ENCODE assay signal across 16 cellular contexts in the genomic region with DNA sequence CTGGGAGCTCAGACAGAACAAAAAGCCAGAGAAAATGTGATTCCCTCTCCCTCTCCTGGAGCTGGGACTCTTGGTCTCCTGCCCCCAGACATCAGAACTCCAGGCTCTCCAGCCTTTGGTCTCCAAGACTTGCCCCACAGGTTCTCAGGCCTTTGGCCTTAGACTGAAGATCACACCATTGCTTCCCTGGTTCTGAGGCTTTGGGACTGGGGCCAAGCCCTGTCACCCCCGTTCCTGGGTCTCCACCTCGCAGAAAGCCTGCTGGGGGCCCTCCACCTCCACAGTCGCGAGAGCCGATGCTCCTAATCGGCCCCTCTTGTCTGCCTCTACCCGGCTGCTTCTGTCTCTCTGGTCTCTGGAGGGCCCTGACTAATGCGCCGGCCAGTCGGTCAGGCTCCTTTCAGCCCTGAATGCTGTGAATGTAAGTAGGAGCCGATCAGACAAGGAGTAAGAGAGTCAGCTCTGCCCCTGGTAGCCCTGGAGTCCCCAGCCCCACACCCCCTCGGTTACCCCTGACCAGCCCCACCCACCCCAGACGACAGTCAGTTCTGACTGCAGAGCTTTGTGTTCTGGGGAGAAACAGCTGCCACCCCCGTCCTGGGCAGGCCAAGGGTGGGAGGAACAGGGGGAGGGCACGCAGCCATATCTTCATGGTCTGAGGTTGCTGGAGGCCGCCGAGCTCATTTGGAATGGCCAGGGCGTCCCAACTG. TPM values are rescaled to one million over a fixed set of nuclear protein-coding genes. Genes with fewer than 3 reads are reported as not detected.
DNase-seq lines count a peak whose midpoint lies in the region; ATAC-seq and TF ChIP-seq lines count a peak whose summit lies in the region.
"Had no signal": no experiment of that assay in that cellular context is flagged by ENCODE, and none has a peak within 500 bp of the region (broad histone marks: within the 10 kb centered on the region; RNA-seq: fewer than 3 reads in every experiment).

No MANE protein-coding gene starts in this region.

- peaks cover 0 to 5% (median 0%) of the 10 kb centered on the region in 5 experiments for H3K9me3 Mint-ChIP-seq in brain
- no peaks in the 10 kb centered on the region for H3K9me3 Mint-ChIP-seq in activated naive CD8-positive, alpha-beta T cell treated with anti-CD3 and anti-CD28 coated beads for 36 hours
- H3K9me3 Mint-ChIP-seq: activated naive CD4-positive, alpha-beta T cell treated with anti-CD3 and anti-CD28 coated beads for 36 hours; naive thymus-derived CD8-positive, alpha-beta T cell had no signal

- peaks cover 79% of the 10 kb centered on the region for H3K4me1 Mint-ChIP-seq in brain
- H3K4me1 Mint-ChIP-seq in activated naive CD8-positive, alpha-beta T cell treated with anti-CD3 and anti-CD28 coated beads for 36 hours: no peaks in the 10 kb centered on the region
- H3K4me1 Mint-ChIP-seq: activated CD4-positive, alpha-beta T cell treated with anti-CD3 and anti-CD28 coated beads, Interleukin-2, amount 10 ng/mL, durations not matched to agents 7 days and 5 days had no signal

- H3K27ac Mint-ChIP-seq in brain: peak overlapping the region; percentile 18 to 90 (median 80)
- no peak overlapping the region for H3K27ac Mint-ChIP-seq in activated naive CD8-positive, alpha-beta T cell treated with anti-CD3 and anti-CD28 coated beads for 36 hours
- H3K27ac Mint-ChIP-seq: activated CD4-positive, alpha-beta T cell treated with anti-CD3 and anti-CD28 coated beads, Interleukin-2, amount 10 ng/mL, durations not matched to agents 7 days and 5 days; activated naive CD4-positive, alpha-beta T cell treated with anti-CD3 and anti-CD28 coated beads for 36 hours had no signal

- no peak overlapping the region for H3K4me3 Mint-ChIP-seq in brain
- H3K4me3 Mint-ChIP-seq in activated naive CD8-positive, alpha-beta T cell treated with anti-CD3 and anti-CD28 coated beads for 36 hours: no peak overlapping the region
- H3K4me3 Mint-ChIP-seq: activated CD4-positive, alpha-beta T cell treated with anti-CD3 and anti-CD28 coated beads, Interleukin-2, amount 10 ng/mL, durations not matched to agents 7 days and 5 days; activated naive CD4-positive, alpha-beta T cell treated with anti-CD3 and anti-CD28 coated beads for 36 hours; naive thymus-derived CD8-positive, alpha-beta T cell had no signal

- DNase-seq in right atrium auricular region (ENCODE audit: low spot score) (peak; percentile 76), psoas muscle (peak in 1 of 2 donors; percentile 41), SHP77 treated with DMSO at 0.1 percent for 48 hours (lab: John Stamatoyannopoulos, UW) (no peak)
- no peak for DNase-seq in activated naive CD8-positive, alpha-beta T cell treated with anti-CD3 and anti-CD28 coated beads for 36 hours
- DNase-seq: activated CD4-positive, alpha-beta T cell treated with anti-CD3 and anti-CD28 coated beads, Interleukin-2, amount 10 ng/mL, durations not matched to agents 7 days and 5 days; activated naive CD4-positive, alpha-beta T cell treated with anti-CD3 and anti-CD28 coated beads for 36 hours; DMS153; effector CD8-positive, alpha-beta T cell; naive thymus-derived CD8-positive, alpha-beta T cell; NCI-H526; stimulated activated CD4-positive, alpha-beta T cell treated with anti-CD3 and anti-CD28 coated beads, Interleukin-2, amount 100 ng/mL, for 24 hours had no signal

- H3K4me1 ChIP-seq in right atrium auricular region: peaks cover 0 to 26% of the 10 kb centered on the region in 2 donors
- no peaks in the 10 kb centered on the region for H3K4me1 ChIP-seq in psoas muscle

- intact Hi-C loops in psoas muscle (cut with DNase I): no loop called here

- no peaks in the 10 kb centered on the region for H3K27me3 Mint-ChIP-seq in brain
- H3K27me3 Mint-ChIP-seq in activated naive CD8-positive, alpha-beta T cell treated with anti-CD3 and anti-CD28 coated beads for 36 hours: no peaks in the 10 kb centered on the region
- H3K27me3 Mint-ChIP-seq: activated CD4-positive, alpha-beta T cell treated with anti-CD3 and anti-CD28 coated beads, Interleukin-2, amount 10 ng/mL, durations not matched to agents 7 days and 5 days had no signal

- H3K27me3 ChIP-seq in right atrium auricular region (no peaks in the 10 kb centered on the region), psoas muscle (ENCODE audit: insufficient read depth in 3 of 3, low read length in 2 of 3) (peaks cover 0 to 41% (median 15%) of the 10 kb centered on the region in 3 donors)
- H3K27me3 ChIP-seq: cardiac muscle cell, suprapubic skin had no signal

- H3K9me3 ChIP-seq in right atrium auricular region (no peaks in the 10 kb centered on the region), psoas muscle (no peaks in the 10 kb centered on the region)
- H3K9me3 ChIP-seq: suprapubic skin had no signal

- no peaks in the 10 kb centered on the region for H3K36me3 ChIP-seq in right atrium auricular region
- no peaks in the 10 kb centered on the region for H3K36me3 ChIP-seq in psoas muscle (ENCODE audit: insufficient read depth in 1 of 2, low read depth in 1 of 2)
- H3K36me3 ChIP-seq: cardiac muscle cell had no signal

- WGBS in psoas muscle, 3 donors: 39 to 64% (median 40%) methylated on average over 18 of the region's 18 CpGs

- peak in 3 of 4 donors; percentile 27 to 38 (median 27) for ATAC-seq in psoas muscle
- no peak for ATAC-seq in GM18858 (IDR thresholded peaks at IDR 0.05; ENCODE audit: unreplicated experiment)
- ATAC-seq in HG02763 (IDR thresholded peaks at IDR 0.05; ENCODE audit: unreplicated experiment): no peak
- ATAC-seq: naive thymus-derived CD8-positive, alpha-beta T cell had no signal

- TF ChIP-seq CTCF in brain (conservative IDR thresholded peaks at IDR 0.05): no peak
- no peak for TF ChIP-seq CTCF in right atrium auricular region (IDR thresholded peaks at IDR 0.05)
- TF ChIP-seq CTCF in psoas muscle (IDR thresholded peaks at IDR 0.05): no peak

- H3K4me3 ChIP-seq in right atrium auricular region: no peak overlapping the region
- no peak overlapping the region for H3K4me3 ChIP-seq in psoas muscle
- H3K4me3 ChIP-seq: cardiac muscle cell, suprapubic skin had no signal

- peaks cover 27% of the 10 kb centered on the region for H3K36me3 Mint-ChIP-seq in brain
- no peaks in the 10 kb centered on the region for H3K36me3 Mint-ChIP-seq in activated naive CD8-positive, alpha-beta T cell treated with anti-CD3 and anti-CD28 coated beads for 36 hours
- H3K36me3 Mint-ChIP-seq: naive thymus-derived CD8-positive, alpha-beta T cell had no signal

- H3K27ac ChIP-seq in right atrium auricular region (peak overlapping the region; percentile 60 to 73), psoas muscle (no peak overlapping the region)
- H3K27ac ChIP-seq: cardiac muscle cell, suprapubic skin had no signal

RNA-seq across cellular contexts. Expression of a gene that starts 57.5 kb away (rescaled TPM):
- polyA plus RNA-seq in brain (ENCODE audit: insufficient read depth, low read depth, low replicate concordance) (80.6 TPM), psoas muscle (1 to 10 TPM in 1 of 3 donors, under 1 TPM in 2; 0.70 to 1.8 (median 0.73) TPM)
- total RNA-seq in right atrium auricular region (1 to 10 TPM; 3.4 to 6.0 TPM), psoas muscle (1 to 10 TPM; 1.3 to 2.9 (median 1.8) TPM)
- total RNA-seq in activated naive CD8-positive, alpha-beta T cell treated with anti-CD3 and anti-CD28 coated beads for 36 hours: 1 to 10 TPM; 4.2 TPM

Comparison
In these comparisons a context has a peak if more than half of its experiments do, and no peak if none do; other contexts are left out.
1. ATAC-seq: peak in psoas muscle (3 of 4); none in GM18858 (single experiment) and HG02763 (single experiment).